Comparison of ENCODE assay signal across 10 cellular contexts in the genomic region with DNA sequence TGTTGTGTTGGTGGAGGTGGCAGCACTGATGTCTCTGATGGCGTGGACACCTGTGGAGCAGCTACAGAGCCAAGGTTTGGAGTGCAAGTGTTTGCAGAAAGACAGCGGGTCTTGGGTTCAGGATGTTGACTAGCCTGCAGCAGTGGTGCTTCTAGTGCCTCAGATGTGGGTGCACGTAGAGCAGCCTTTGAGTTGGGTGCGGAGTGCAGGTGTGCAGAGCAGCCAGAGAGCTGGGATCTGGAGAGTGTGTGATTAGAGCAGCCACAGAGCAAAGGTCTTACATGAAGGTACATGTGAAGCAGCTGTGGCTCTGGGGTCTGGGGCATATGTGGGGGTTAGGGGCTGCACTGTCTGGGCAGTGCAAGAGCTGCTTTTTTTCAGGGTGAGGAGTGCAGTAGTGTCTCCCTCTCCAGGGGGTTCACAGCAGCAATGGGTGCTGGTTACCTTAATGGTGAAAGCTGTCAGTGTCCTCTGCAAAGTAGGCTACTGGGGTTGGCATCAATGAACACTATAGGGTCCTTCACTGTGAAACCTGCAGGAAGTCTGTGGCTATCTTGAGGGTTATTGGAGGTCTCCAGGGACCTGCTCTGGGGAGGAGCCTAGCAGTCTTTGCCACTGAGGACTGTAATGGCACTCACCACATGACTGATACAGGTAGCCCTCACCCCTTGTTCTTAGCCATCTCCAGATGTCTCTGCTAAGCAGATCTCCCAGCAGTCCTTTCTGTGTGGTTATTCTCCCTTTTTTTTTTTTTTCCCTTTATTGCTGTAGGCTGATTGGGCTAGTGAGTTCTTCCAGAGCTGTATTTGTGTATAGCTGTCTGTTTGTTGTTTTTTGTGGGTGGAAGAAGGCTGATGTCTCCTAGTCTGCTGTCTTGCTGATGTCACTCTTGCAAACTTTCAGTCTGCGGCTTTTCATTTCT. TPM values are rescaled to one million over a fixed set of nuclear protein-coding genes. Genes with fewer than 3 reads are reported as not detected.
DNase-seq lines count a peak whose midpoint lies in the region; ATAC-seq and TF ChIP-seq lines count a peak whose summit lies in the region.
"Had no signal": no experiment of that assay in that cellular context is flagged by ENCODE, and none has a peak within 500 bp of the region (broad histone marks: within the 10 kb centered on the region; RNA-seq: fewer than 3 reads in every experiment).

No MANE protein-coding gene starts in this region.

- H3K27me3 Mint-ChIP-seq in activated naive CD4-positive, alpha-beta T cell treated with anti-CD3 and anti-CD28 coated beads, Interleukin-2, amount 50 U/mL, for 24 hours: no peaks in the 10 kb centered on the region

- no peaks in the 10 kb centered on the region for H3K4me1 ChIP-seq in thyroid gland
- H3K4me1 ChIP-seq in ovary (ENCODE audit: insufficient read depth): no peaks in the 10 kb centered on the region

- peak overlapping the region; percentile 94 for H3K27ac Mint-ChIP-seq in activated naive CD4-positive, alpha-beta T cell treated with anti-CD3 and anti-CD28 coated beads, Interleukin-2, amount 50 U/mL, for 24 hours

- H3K4me3 ChIP-seq in AG10803 (ENCODE audit: low read length): no peak overlapping the region
- no peak overlapping the region for H3K4me3 ChIP-seq in thyroid gland (replicated peaks in 1 of 3)
- H3K4me3 ChIP-seq in ovary: no peak overlapping the region
- H3K4me3 ChIP-seq: SJSA1 had no signal

- 92 to 100% methylated on average over 5 of the region's 5 CpGs for WGBS in thyroid gland, 2 donors
- 98 to 99% (median 99%) methylated on average over 5 of the region's 5 CpGs for WGBS in ovary, 3 donors

- TF ChIP-seq POLR2A in thyroid gland (IDR thresholded peaks at IDR 0.05) (no peak), ovary (IDR thresholded peaks at IDR 0.05) (no peak)

- no peaks in the 10 kb centered on the region for H3K9me3 Mint-ChIP-seq in activated naive CD4-positive, alpha-beta T cell treated with anti-CD3 and anti-CD28 coated beads, Interleukin-2, amount 50 U/mL, for 24 hours

- H3K4me1 Mint-ChIP-seq in activated naive CD4-positive, alpha-beta T cell treated with anti-CD3 and anti-CD28 coated beads, Interleukin-2, amount 50 U/mL, for 24 hours: peaks cover 73% of the 10 kb centered on the region

- H3K36me3 ChIP-seq in thyroid gland (peaks cover 27 to 35% of the 10 kb centered on the region in 2 donors), ovary (no peaks in the 10 kb centered on the region)

- TF ChIP-seq EP300 in ovary (IDR thresholded peaks at IDR 0.05): no peak

- H3K9me3 ChIP-seq in thyroid gland: no peaks in the 10 kb centered on the region
- H3K9me3 ChIP-seq in ovary: no peaks in the 10 kb centered on the region
- H3K9me3 ChIP-seq: SJSA1 had no signal

- TF ChIP-seq CTCF in AG10803 (conservative IDR thresholded peaks at IDR 0.05; ENCODE audit: low read length) (no peak), thyroid gland (IDR thresholded peaks at IDR 0.05) (no peak), ovary (IDR thresholded peaks at IDR 0.05) (no peak)

- intact Hi-C loops in thyroid gland (cut with DNase I): no loop called here
- intact Hi-C loops in ovary (cut with DNase I): loop anchor here in 1 of 4 donors (10.0 kb wide), 1 partner anchor 133 kb away; no protein-coding TSS in a partner anchor

- ATAC-seq in GM19372 (IDR thresholded peaks at IDR 0.05; ENCODE audit: low read depth, unreplicated experiment): peak; percentile 64
- peak; percentile 98 for ATAC-seq in HG03432 (IDR thresholded peaks at IDR 0.05; ENCODE audit: unreplicated experiment)

- H3K27me3 ChIP-seq in thyroid gland (no peaks in the 10 kb centered on the region), ovary (no peaks in the 10 kb centered on the region)
- H3K27me3 ChIP-seq: SJSA1 had no signal

- H3K36me3 Mint-ChIP-seq in activated naive CD4-positive, alpha-beta T cell treated with anti-CD3 and anti-CD28 coated beads, Interleukin-2, amount 50 U/mL, for 24 hours: peaks cover 56% of the 10 kb centered on the region

- H3K4me3 Mint-ChIP-seq in activated naive CD4-positive, alpha-beta T cell treated with anti-CD3 and anti-CD28 coated beads, Interleukin-2, amount 50 U/mL, for 24 hours: peak overlapping the region; percentile 78

- DNase-seq in AG10803 (ENCODE audit: low read depth) (peak; percentile 52), thyroid gland (no peak), cortex of kidney (lab: John Stamatoyannopoulos, UW) (no peak), SW480 (ENCODE audit: low spot score) (no peak), ovary (no peak)
- DNase-seq: mesendoderm had no signal

- H3K27ac ChIP-seq in thyroid gland (no peak overlapping the region), ovary (no peak overlapping the region)

RNA-seq across cellular contexts. Expression of gene BIRC2, which starts 14.3 kb away (rescaled TPM):
- total RNA-seq in thyroid gland (100 to 1,000 TPM in 1 of 4 donors, 10 to 100 TPM in 3; 43.9 to 152 (median 72.9) TPM), ovary (10 to 100 TPM; 27.1 to 57.8 (median 33.6) TPM)
- polyA plus RNA-seq in ovary: 10 to 100 TPM; 23.7 to 41.3 TPM

RNA-seq across cellular contexts. Expression of gene BIRC3, which starts 44.1 kb away (rescaled TPM):
- 1 to 10 TPM; 2.0 to 6.0 (median 4.1) TPM for total RNA-seq in thyroid gland
- total RNA-seq in ovary: 100 to 1,000 TPM in 1 of 7 donors, 1 to 10 TPM in 6; 2.6 to 111 (median 6.3) TPM
- 1 to 10 TPM; 1.9 to 5.1 TPM for polyA plus RNA-seq in ovary
